Comparison of ENCODE assay signal across 24 cellular contexts in genomic region chr12:123001467-123001866, GRCh38.
"Had no signal": no experiment of that assay in that cellular context is flagged by ENCODE, and none has a peak within 500 bp of the region (broad histone marks: within the 10 kb centered on the region; RNA-seq: fewer than 3 reads in every experiment).

No MANE protein-coding gene starts in this region.

- H3K27me3 Mint-ChIP-seq: naive B cell; naive thymus-derived CD8-positive, alpha-beta T cell had no signal

- H3K27ac ChIP-seq: coronary artery, dorsolateral prefrontal cortex, esophagus muscularis mucosa, foreskin keratinocyte, gastroesophageal sphincter, heart left ventricle, hepatocyte, left ventricle myocardium inferior, lower lobe of right lung had no signal

- H3K27me3 ChIP-seq: dorsolateral prefrontal cortex, esophagus muscularis mucosa, foreskin keratinocyte, gastroesophageal sphincter, heart left ventricle, hepatocyte had no signal

- H3K36me3 Mint-ChIP-seq: naive B cell had no signal

- H3K9me3 Mint-ChIP-seq: immature natural killer cell; naive B cell; naive thymus-derived CD8-positive, alpha-beta T cell had no signal

- ATAC-seq: foreskin keratinocyte; gastroesophageal sphincter; heart left ventricle; left cardiac atrium; left lobe of liver; lower lobe of right lung; naive thymus-derived CD8-positive, alpha-beta T cell had no signal

- H3K9me3 ChIP-seq: esophagus muscularis mucosa, gastroesophageal sphincter, heart left ventricle, left ventricle myocardium inferior, lower lobe of right lung had no signal

- H3K4me3 ChIP-seq: coronary artery, dorsolateral prefrontal cortex, esophagus muscularis mucosa, gastroesophageal sphincter, heart left ventricle, hepatocyte, left ventricle myocardium inferior, lower lobe of right lung had no signal

- H3K4me2 ChIP-seq: hepatocyte had no signal

- H3K4me1 ChIP-seq: foreskin keratinocyte, lower lobe of right lung had no signal

- FAIRE-seq: colon, endothelial cell of umbilical vein, frontal cortex had no signal

- H3K4me1 Mint-ChIP-seq: immature natural killer cell; naive B cell; naive thymus-derived CD8-positive, alpha-beta T cell had no signal

- DNase-seq: dermis blood vessel endothelial cell; dorsolateral prefrontal cortex; effector CD4-positive, alpha-beta T cell; effector memory CD4-positive, alpha-beta T cell; foreskin keratinocyte; hypothalamus; immature natural killer cell; islet precursor cell; left cardiac atrium; left ventricle myocardium inferior; lower lobe of right lung; mesenchymal stem cell; midbrain; naive B cell; naive thymus-derived CD8-positive, alpha-beta T cell had no signal

- H3K4me3 Mint-ChIP-seq: immature natural killer cell; naive B cell; naive thymus-derived CD8-positive, alpha-beta T cell had no signal
